Comparison of ENCODE assay signal across 14 cellular contexts in genomic region chr1:94017155-94017829, GRCh38.
DNase-seq lines count a peak whose midpoint lies in the region; ATAC-seq lines count a peak whose summit lies in the region.
"Had no signal": no experiment of that assay in that cellular context is flagged by ENCODE, and none has a peak within 500 bp of the region (broad histone marks: within the 10 kb centered on the region; RNA-seq: fewer than 3 reads in every experiment).

No MANE protein-coding gene starts in this region.

- in situ Hi-C loops in G401 (cut with HindIII; ENCODE audit: low sequenced_read_pairs): no loop called here

- peaks cover 21% of the 10 kb centered on the region for H3K4me1 Mint-ChIP-seq in activated CD4-positive, alpha-beta T cell treated with anti-CD3 and anti-CD28 coated beads, Interleukin-2, amount 10 ng/mL, durations not matched to agents 24 days and 14 days
- peaks cover 21% of the 10 kb centered on the region for H3K4me1 Mint-ChIP-seq in activated CD8-positive, alpha-beta T cell treated with anti-CD3 and anti-CD28 coated beads, Interleukin-2, amount 10 ng/mL, durations not matched to agents 7 days and 5 days (ENCODE audit: low read depth)
- H3K4me1 Mint-ChIP-seq in natural killer cell treated with Interleukin-12 subunit alpha and Interleukin-12 subunit beta and Interleukin-15 and Interleukin-18, amount 100 ng/mL, for 72 hours (ENCODE audit: low read depth in 2 of 2): peaks cover 62 to 77% of the 10 kb centered on the region in 2 donors

- H3K36me3 Mint-ChIP-seq in activated CD4-positive, alpha-beta T cell treated with anti-CD3 and anti-CD28 coated beads, Interleukin-2, amount 10 ng/mL, durations not matched to agents 24 days and 14 days (ENCODE audit: low read depth): peaks cover 2% of the 10 kb centered on the region
- no peaks in the 10 kb centered on the region for H3K36me3 Mint-ChIP-seq in activated CD8-positive, alpha-beta T cell treated with anti-CD3 and anti-CD28 coated beads, Interleukin-2, amount 10 ng/mL, durations not matched to agents 7 days and 5 days (ENCODE audit: low read depth)
- H3K36me3 Mint-ChIP-seq in natural killer cell treated with Interleukin-12 subunit alpha and Interleukin-12 subunit beta and Interleukin-15 and Interleukin-18, amount 100 ng/mL, for 72 hours: no peaks in the 10 kb centered on the region

- peak overlapping the region; percentile 23 for H3K27ac Mint-ChIP-seq in activated CD4-positive, alpha-beta T cell treated with anti-CD3 and anti-CD28 coated beads, Interleukin-2, amount 10 ng/mL, durations not matched to agents 24 days and 14 days
- H3K27ac Mint-ChIP-seq in activated CD8-positive, alpha-beta T cell treated with anti-CD3 and anti-CD28 coated beads, Interleukin-2, amount 10 ng/mL, durations not matched to agents 7 days and 5 days: peak overlapping the region; percentile 80
- H3K27ac Mint-ChIP-seq in natural killer cell treated with Interleukin-12 subunit alpha and Interleukin-12 subunit beta and Interleukin-15 and Interleukin-18, amount 100 ng/mL, for 72 hours: peak overlapping the region; percentile 7 to 21

- H3K4me3 Mint-ChIP-seq in activated CD4-positive, alpha-beta T cell treated with anti-CD3 and anti-CD28 coated beads, Interleukin-2, amount 10 ng/mL, durations not matched to agents 24 days and 14 days: peak overlapping the region; percentile 14
- H3K4me3 Mint-ChIP-seq in activated CD8-positive, alpha-beta T cell treated with anti-CD3 and anti-CD28 coated beads, Interleukin-2, amount 10 ng/mL, durations not matched to agents 7 days and 5 days: no peak overlapping the region
- H3K4me3 Mint-ChIP-seq in natural killer cell treated with Interleukin-12 subunit alpha and Interleukin-12 subunit beta and Interleukin-15 and Interleukin-18, amount 100 ng/mL, for 72 hours: peak overlapping the region; percentile 32

- POLR2A ChIA-PET in activated CD8-positive, alpha-beta T cell treated with anti-CD3 and anti-CD28 coated beads, Interleukin-2, amount 10 ng/mL, durations not matched to agents 7 days and 5 days (lab: Charles Lee): no interaction called here

- peak; percentile 84 for DNase-seq in activated CD4-positive, alpha-beta T cell treated with anti-CD3 and anti-CD28 coated beads, Interleukin-2, amount 10 ng/mL, durations not matched to agents 24 days and 14 days
- no peak for DNase-seq in activated CD4-positive, alpha-beta T cell treated with anti-CD3 and anti-CD28 coated beads, Interleukin-2, amount 50 U/mL, for 48 hours
- DNase-seq in MV-4-11 (lab: John Stamatoyannopoulos, UW) (peak; percentile 89), NCI-H2081 (lab: John Stamatoyannopoulos, UW) (no peak), G401 (ENCODE audit: low spot score) (no peak)
- peak; percentile 66 for DNase-seq in activated CD8-positive, alpha-beta T cell treated with anti-CD3 and anti-CD28 coated beads, Interleukin-2, amount 10 ng/mL, durations not matched to agents 7 days and 5 days
- peak; percentile 72 for DNase-seq in natural killer cell treated with Interleukin-12 subunit alpha and Interleukin-12 subunit beta and Interleukin-15 and Interleukin-18, amount 100 ng/mL, for 72 hours (ENCODE audit: low spot score)
- DNase-seq: gastrocnemius medialis, pancreas, Peyer's patch, spleen, T-helper 9 cell, upper lobe of left lung had no signal

- no peaks in the 10 kb centered on the region for H3K9me3 Mint-ChIP-seq in activated CD4-positive, alpha-beta T cell treated with anti-CD3 and anti-CD28 coated beads, Interleukin-2, amount 10 ng/mL, durations not matched to agents 24 days and 14 days
- no peaks in the 10 kb centered on the region for H3K9me3 Mint-ChIP-seq in activated CD8-positive, alpha-beta T cell treated with anti-CD3 and anti-CD28 coated beads, Interleukin-2, amount 10 ng/mL, durations not matched to agents 7 days and 5 days (ENCODE audit: insufficient read depth)
- no peaks in the 10 kb centered on the region for H3K9me3 Mint-ChIP-seq in natural killer cell treated with Interleukin-12 subunit alpha and Interleukin-12 subunit beta and Interleukin-15 and Interleukin-18, amount 100 ng/mL, for 72 hours

- CTCF ChIA-PET in activated CD8-positive, alpha-beta T cell treated with anti-CD3 and anti-CD28 coated beads, Interleukin-2, amount 10 ng/mL, durations not matched to agents 7 days and 5 days (lab: Charles Lee): interaction anchor here (0.7 to 3.4 kb wide), 8 partner anchors 8 to 789 kb away, joined by 3 to 19 read pairs (median 4); partner anchors contain the start of gene GCLM

- ATAC-seq in activated CD8-positive, alpha-beta T cell treated with anti-CD3 and anti-CD28 coated beads, Interleukin-2, amount 10 ng/mL, durations not matched to agents 7 days and 5 days: peak; percentile 90
- peak; percentile 92 to 93 for ATAC-seq in natural killer cell treated with Interleukin-12 subunit alpha and Interleukin-12 subunit beta and Interleukin-15 and Interleukin-18, amount 100 ng/mL, for 72 hours
- no peak for ATAC-seq in HG02840 (IDR thresholded peaks at IDR 0.05; ENCODE audit: low FRiP score, unreplicated experiment)
- ATAC-seq: gastrocnemius medialis, pancreas had no signal

- H3K27me3 Mint-ChIP-seq in activated CD4-positive, alpha-beta T cell treated with anti-CD3 and anti-CD28 coated beads, Interleukin-2, amount 10 ng/mL, durations not matched to agents 24 days and 14 days: peaks cover 3% of the 10 kb centered on the region
- H3K27me3 Mint-ChIP-seq in activated CD8-positive, alpha-beta T cell treated with anti-CD3 and anti-CD28 coated beads, Interleukin-2, amount 10 ng/mL, durations not matched to agents 7 days and 5 days (ENCODE audit: low read depth): peaks cover 9% of the 10 kb centered on the region
- no peaks in the 10 kb centered on the region for H3K27me3 Mint-ChIP-seq in natural killer cell treated with Interleukin-12 subunit alpha and Interleukin-12 subunit beta and Interleukin-15 and Interleukin-18, amount 100 ng/mL, for 72 hours

- intact Hi-C loops in activated CD4-positive, alpha-beta T cell treated with anti-CD3 and anti-CD28 coated beads, Interleukin-2, amount 10 ng/mL, durations not matched to agents 24 days and 14 days (cut with micrococcal nuclease): no loop called here

Comparison
In these comparisons a context has a peak if more than half of its experiments do, and no peak if none do; other contexts are left out.
1. DNase-seq: peak in activated CD4-positive, alpha-beta T cell treated with anti-CD3 and anti-CD28 coated beads, Interleukin-2, amount 10 ng/mL, durations not matched to agents 24 days and 14 days (single experiment), MV-4-11 (single experiment), activated CD8-positive, alpha-beta T cell treated with anti-CD3 and anti-CD28 coated beads, Interleukin-2, amount 10 ng/mL, durations not matched to agents 7 days and 5 days (single experiment) and natural killer cell treated with Interleukin-12 subunit alpha and Interleukin-12 subunit beta and Interleukin-15 and Interleukin-18, amount 100 ng/mL, for 72 hours (single experiment); none in activated CD4-positive, alpha-beta T cell treated with anti-CD3 and anti-CD28 coated beads, Interleukin-2, amount 50 U/mL, for 48 hours (0 of 2), NCI-H2081 (0 of 2) and G401 (single experiment).
2. H3K27ac Mint-ChIP-seq: peak in every context shown above with its lines; median percentile 80 in activated CD8-positive, alpha-beta T cell treated with anti-CD3 and anti-CD28 coated beads, Interleukin-2, amount 10 ng/mL, durations not matched to agents 7 days and 5 days; 23 in activated CD4-positive, alpha-beta T cell treated with anti-CD3 and anti-CD28 coated beads, Interleukin-2, amount 10 ng/mL, durations not matched to agents 24 days and 14 days; 14 in natural killer cell treated with Interleukin-12 subunit alpha and Interleukin-12 subunit beta and Interleukin-15 and Interleukin-18, amount 100 ng/mL, for 72 hours.